Comparison of ENCODE assay signal across 1 cellular context in the genomic region with DNA sequence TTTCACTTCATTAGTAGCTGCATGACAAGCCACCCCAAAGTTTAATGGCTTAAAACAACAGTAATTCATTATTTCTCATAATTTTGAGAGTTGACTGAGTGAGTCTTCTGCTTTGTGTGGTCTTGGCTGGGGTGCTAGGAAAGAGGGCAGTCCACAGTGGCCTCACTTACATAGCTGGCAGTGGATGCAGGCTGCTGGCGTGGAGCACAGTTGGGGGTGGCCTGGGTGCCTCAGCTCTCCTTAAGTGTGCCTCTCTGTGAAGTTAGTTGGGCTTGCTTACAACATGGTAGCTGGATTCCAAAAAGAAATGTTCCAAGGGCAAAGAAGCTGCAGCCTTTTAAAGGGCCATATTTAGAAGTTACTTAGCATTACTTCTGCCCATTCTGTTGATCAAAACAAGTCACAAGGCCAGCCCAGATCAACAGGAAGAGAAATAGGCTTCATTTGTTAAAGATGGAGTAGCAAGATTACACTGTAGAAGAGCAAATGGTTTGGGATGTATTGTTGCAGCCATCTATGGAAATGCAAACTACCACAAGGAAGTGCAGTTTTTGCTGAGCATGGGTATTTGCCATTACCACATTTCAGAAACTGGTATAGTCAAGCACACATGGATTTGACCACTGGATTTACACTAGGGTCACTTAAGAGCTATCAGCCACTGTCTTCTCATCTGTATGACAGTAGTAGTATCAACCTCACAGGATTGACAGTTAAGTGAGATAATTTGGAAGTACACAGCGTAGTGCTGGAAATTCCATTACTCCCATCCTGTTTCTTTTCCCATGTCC.
TF ChIP-seq lines count a peak whose summit lies in the region.

No MANE protein-coding gene starts in this region.

TF ChIP-seq in GM23338, 12 proteins besides CTCF, POLR2A, EP300 and RAD21:
- TF ChIP-seq ZNF114 (CRISPR knock-in tag; IDR thresholded peaks at IDR 0.05): no peak
- TF ChIP-seq, protein P1, sequence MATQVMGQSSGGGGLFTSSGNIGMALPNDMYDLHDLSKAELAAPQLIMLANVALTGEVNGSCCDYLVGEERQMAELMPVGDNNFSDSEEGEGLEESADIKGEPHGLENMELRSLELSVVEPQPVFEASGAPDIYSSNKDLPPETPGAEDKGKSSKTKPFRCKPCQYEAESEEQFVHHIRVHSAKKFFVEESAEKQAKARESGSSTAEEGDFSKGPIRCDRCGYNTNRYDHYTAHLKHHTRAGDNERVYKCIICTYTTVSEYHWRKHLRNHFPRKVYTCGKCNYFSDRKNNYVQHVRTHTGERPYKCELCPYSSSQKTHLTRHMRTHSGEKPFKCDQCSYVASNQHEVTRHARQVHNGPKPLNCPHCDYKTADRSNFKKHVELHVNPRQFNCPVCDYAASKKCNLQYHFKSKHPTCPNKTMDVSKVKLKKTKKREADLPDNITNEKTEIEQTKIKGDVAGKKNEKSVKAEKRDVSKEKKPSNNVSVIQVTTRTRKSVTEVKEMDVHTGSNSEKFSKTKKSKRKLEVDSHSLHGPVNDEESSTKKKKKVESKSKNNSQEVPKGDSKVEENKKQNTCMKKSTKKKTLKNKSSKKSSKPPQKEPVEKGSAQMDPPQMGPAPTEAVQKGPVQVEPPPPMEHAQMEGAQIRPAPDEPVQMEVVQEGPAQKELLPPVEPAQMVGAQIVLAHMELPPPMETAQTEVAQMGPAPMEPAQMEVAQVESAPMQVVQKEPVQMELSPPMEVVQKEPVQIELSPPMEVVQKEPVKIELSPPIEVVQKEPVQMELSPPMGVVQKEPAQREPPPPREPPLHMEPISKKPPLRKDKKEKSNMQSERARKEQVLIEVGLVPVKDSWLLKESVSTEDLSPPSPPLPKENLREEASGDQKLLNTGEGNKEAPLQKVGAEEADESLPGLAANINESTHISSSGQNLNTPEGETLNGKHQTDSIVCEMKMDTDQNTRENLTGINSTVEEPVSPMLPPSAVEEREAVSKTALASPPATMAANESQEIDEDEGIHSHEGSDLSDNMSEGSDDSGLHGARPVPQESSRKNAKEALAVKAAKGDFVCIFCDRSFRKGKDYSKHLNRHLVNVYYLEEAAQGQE (IDR thresholded peaks at IDR 0.05; ENCODE audit: unreplicated experiment): no peak
- no peak for TF ChIP-seq EZH2 (IDR thresholded peaks at IDR 0.05; ENCODE audit: low read depth, unreplicated experiment)
- TF ChIP-seq POLR2AphosphoS5 (IDR thresholded peaks at IDR 0.05; ENCODE audit: low read depth): no peak
- no peak for TF ChIP-seq ZNF331 (CRISPR knock-in tag; IDR thresholded peaks at IDR 0.05; ENCODE audit: low read depth)
- no peak for TF ChIP-seq STAT1 (IDR thresholded peaks at IDR 0.05; ENCODE audit: unreplicated experiment)
- no peak for TF ChIP-seq JUNB (IDR thresholded peaks at IDR 0.05; ENCODE audit: unreplicated experiment)
- TF ChIP-seq, protein P2, sequence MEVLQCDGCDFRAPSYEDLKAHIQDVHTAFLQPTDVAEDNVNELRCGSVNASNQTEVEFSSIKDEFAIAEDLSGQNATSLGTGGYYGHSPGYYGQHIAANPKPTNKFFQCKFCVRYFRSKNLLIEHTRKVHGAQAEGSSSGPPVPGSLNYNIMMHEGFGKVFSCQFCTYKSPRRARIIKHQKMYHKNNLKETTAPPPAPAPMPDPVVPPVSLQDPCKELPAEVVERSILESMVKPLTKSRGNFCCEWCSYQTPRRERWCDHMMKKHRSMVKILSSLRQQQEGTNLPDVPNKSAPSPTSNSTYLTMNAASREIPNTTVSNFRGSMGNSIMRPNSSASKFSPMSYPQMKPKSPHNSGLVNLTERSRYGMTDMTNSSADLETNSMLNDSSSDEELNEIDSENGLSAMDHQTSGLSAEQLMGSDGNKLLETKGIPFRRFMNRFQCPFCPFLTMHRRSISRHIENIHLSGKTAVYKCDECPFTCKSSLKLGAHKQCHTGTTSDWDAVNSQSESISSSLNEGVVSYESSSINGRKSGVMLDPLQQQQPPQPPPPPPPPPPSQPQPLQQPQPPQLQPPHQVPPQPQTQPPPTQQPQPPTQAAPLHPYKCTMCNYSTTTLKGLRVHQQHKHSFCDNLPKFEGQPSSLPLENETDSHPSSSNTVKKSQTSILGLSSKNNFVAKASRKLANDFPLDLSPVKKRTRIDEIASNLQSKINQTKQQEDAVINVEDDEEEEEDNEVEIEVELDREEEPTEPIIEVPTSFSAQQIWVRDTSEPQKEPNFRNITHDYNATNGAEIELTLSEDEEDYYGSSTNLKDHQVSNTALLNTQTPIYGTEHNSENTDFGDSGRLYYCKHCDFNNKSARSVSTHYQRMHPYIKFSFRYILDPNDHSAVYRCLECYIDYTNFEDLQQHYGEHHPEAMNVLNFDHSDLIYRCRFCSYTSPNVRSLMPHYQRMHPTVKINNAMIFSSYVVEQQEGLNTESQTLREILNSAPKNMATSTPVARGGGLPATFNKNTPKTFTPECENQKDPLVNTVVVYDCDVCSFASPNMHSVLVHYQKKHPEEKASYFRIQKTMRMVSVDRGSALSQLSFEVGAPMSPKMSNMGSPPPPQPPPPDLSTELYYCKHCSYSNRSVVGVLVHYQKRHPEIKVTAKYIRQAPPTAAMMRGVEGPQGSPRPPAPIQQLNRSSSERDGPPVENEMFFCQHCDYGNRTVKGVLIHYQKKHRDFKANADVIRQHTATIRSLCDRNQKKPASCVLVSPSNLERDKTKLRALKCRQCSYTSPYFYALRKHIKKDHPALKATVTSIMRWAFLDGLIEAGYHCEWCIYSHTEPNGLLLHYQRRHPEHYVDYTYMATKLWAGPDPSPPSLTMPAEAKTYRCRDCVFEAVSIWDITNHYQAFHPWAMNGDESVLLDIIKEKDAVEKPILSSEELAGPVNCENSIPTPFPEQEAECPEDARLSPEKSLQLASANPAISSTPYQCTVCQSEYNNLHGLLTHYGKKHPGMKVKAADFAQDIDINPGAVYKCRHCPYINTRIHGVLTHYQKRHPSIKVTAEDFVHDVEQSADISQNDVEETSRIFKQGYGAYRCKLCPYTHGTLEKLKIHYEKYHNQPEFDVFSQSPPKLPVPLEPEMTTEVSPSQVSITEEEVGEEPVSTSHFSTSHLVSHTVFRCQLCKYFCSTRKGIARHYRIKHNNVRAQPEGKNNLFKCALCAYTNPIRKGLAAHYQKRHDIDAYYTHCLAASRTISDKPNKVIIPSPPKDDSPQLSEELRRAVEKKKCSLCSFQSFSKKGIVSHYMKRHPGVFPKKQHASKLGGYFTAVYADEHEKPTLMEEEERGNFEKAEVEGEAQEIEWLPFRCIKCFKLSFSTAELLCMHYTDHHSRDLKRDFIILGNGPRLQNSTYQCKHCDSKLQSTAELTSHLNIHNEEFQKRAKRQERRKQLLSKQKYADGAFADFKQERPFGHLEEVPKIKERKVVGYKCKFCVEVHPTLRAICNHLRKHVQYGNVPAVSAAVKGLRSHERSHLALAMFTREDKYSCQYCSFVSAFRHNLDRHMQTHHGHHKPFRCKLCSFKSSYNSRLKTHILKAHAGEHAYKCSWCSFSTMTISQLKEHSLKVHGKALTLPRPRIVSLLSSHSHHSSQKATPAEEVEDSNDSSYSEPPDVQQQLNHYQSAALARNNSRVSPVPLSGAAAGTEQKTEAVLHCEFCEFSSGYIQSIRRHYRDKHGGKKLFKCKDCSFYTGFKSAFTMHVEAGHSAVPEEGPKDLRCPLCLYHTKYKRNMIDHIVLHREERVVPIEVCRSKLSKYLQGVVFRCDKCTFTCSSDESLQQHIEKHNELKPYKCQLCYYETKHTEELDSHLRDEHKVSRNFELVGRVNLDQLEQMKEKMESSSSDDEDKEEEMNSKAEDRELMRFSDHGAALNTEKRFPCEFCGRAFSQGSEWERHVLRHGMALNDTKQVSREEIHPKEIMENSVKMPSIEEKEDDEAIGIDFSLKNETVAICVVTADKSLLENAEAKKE (CRISPR knock-in tag; IDR thresholded peaks at IDR 0.05): no peak
- TF ChIP-seq EZH2phosphoT487 (IDR thresholded peaks at IDR 0.05; ENCODE audit: unreplicated experiment): no peak
- TF ChIP-seq NANOG (IDR thresholded peaks at IDR 0.05; ENCODE audit: borderline replicate concordance): no peak
- TF ChIP-seq, protein P3, sequence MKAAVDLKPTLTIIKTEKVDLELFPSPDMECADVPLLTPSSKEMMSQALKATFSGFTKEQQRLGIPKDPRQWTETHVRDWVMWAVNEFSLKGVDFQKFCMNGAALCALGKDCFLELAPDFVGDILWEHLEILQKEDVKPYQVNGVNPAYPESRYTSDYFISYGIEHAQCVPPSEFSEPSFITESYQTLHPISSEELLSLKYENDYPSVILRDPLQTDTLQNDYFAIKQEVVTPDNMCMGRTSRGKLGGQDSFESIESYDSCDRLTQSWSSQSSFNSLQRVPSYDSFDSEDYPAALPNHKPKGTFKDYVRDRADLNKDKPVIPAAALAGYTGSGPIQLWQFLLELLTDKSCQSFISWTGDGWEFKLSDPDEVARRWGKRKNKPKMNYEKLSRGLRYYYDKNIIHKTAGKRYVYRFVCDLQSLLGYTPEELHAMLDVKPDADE (IDR thresholded peaks at IDR 0.05): no peak
- no peak for TF ChIP-seq CREB1 (CRISPR knock-in tag; IDR thresholded peaks at IDR 0.05; ENCODE audit: low read depth)
